Comparison of ENCODE assay signal across 1 cellular context in genomic region chr1:150010388-150011115, GRCh38.
A peak's percentile ranks its signal among the peaks of the same experiment; 100 is the strongest.
TF ChIP-seq lines count a peak whose summit lies in the region.

Gene OTUD7B (minus strand): TSS chr1:150010726. CDS start chr1:149977510, 33,216 bp downstream.

TF ChIP-seq in SK-N-SH, 30 proteins besides CTCF, POLR2A, EP300 and RAD21 (continued from another document):
- TF ChIP-seq TEAD4 (IDR thresholded peaks at IDR 0.05; ENCODE audit: borderline replicate concordance, insufficient read depth) (0 out of 2 replicates have a peak, but pooled peaks have one; percentile 41), MEF2A (IDR thresholded peaks at IDR 0.05; ENCODE audit: borderline replicate concordance, low read depth) (peak; percentile 44; the same call in 1 of the 2 replicates), JUND (IDR thresholded peaks at IDR 0.05) (no peak), GABPA (IDR thresholded peaks at IDR 0.05; ENCODE audit: low read depth) (peak; percentile 89), RFX5 (IDR thresholded peaks at IDR 0.05; ENCODE audit: low read length) (no peak), NFIC (IDR thresholded peaks at IDR 0.05; ENCODE audit: borderline replicate concordance) (peak; percentile 28), RXRA (IDR thresholded peaks at IDR 0.05; ENCODE audit: borderline replicate concordance, low read depth) (peak; percentile 81), CHD2 (IDR thresholded peaks at IDR 0.05; ENCODE audit: low read length, partially characterized antibody) (peak; percentile 72), USF1 (IDR thresholded peaks at IDR 0.05; ENCODE audit: borderline replicate concordance, low read depth) (peak; percentile 55)
- TF ChIP-seq, protein P1, sequence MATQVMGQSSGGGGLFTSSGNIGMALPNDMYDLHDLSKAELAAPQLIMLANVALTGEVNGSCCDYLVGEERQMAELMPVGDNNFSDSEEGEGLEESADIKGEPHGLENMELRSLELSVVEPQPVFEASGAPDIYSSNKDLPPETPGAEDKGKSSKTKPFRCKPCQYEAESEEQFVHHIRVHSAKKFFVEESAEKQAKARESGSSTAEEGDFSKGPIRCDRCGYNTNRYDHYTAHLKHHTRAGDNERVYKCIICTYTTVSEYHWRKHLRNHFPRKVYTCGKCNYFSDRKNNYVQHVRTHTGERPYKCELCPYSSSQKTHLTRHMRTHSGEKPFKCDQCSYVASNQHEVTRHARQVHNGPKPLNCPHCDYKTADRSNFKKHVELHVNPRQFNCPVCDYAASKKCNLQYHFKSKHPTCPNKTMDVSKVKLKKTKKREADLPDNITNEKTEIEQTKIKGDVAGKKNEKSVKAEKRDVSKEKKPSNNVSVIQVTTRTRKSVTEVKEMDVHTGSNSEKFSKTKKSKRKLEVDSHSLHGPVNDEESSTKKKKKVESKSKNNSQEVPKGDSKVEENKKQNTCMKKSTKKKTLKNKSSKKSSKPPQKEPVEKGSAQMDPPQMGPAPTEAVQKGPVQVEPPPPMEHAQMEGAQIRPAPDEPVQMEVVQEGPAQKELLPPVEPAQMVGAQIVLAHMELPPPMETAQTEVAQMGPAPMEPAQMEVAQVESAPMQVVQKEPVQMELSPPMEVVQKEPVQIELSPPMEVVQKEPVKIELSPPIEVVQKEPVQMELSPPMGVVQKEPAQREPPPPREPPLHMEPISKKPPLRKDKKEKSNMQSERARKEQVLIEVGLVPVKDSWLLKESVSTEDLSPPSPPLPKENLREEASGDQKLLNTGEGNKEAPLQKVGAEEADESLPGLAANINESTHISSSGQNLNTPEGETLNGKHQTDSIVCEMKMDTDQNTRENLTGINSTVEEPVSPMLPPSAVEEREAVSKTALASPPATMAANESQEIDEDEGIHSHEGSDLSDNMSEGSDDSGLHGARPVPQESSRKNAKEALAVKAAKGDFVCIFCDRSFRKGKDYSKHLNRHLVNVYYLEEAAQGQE (IDR thresholded peaks at IDR 0.05; ENCODE audit: low read depth, low read length), result peak; percentile 56; the same call in 1 of the 2 replicates
- TF ChIP-seq, protein P2, sequence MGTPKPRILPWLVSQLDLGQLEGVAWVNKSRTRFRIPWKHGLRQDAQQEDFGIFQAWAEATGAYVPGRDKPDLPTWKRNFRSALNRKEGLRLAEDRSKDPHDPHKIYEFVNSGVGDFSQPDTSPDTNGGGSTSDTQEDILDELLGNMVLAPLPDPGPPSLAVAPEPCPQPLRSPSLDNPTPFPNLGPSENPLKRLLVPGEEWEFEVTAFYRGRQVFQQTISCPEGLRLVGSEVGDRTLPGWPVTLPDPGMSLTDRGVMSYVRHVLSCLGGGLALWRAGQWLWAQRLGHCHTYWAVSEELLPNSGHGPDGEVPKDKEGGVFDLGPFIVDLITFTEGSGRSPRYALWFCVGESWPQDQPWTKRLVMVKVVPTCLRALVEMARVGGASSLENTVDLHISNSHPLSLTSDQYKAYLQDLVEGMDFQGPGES (IDR thresholded peaks at IDR 0.05; ENCODE audit: low read depth, low read length), result no peak
TF ChIP-seq in SK-N-SH: peak in this region for 19.
